In the genomic region with DNA sequence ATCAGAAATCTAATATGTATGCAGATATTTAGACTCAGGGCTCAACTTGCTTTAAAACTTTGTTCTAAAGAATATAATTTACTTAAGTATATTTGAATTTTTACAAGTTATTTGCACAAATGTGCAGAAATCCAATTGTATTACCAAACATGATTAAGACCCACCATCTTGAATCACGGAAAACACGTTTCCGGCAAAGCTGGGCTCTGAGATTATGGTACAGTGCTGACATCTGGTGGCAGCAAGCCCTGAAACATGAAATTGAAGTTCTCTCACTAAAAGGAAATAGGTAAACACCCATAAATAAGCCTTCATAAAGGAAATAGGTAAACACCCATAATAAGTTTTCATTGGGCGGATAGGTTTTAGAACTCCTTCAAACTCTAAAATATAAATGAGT, we compare ENCODE assay signal across 9 cellular contexts.
DNase-seq lines count a peak whose midpoint lies in the region; ATAC-seq and TF ChIP-seq lines count a peak whose summit lies in the region.
"Had no signal": no experiment of that assay in that cellular context is flagged by ENCODE, and none has a peak within 500 bp of the region (broad histone marks: within the 10 kb centered on the region; RNA-seq: fewer than 3 reads in every experiment).

No MANE protein-coding gene starts in this region.

- H3K9me3 Mint-ChIP-seq in nephron, result no peaks in the 10 kb centered on the region
- H3K9me3 Mint-ChIP-seq: T-helper 1 cell treated with Interleukin-12 subunit alpha and Interleukin-12 subunit beta and Interleukin-4 antibody, amounts not matched to agents 30 μg/mL and 1 μg/mL, for 36 hours had no signal

- no peak overlapping the region for H3K27ac Mint-ChIP-seq in nephron
- H3K27ac Mint-ChIP-seq: T-helper 1 cell treated with Interleukin-12 subunit alpha and Interleukin-12 subunit beta and Interleukin-4 antibody, amounts not matched to agents 30 μg/mL and 1 μg/mL, for 36 hours had no signal

- H3K36me3 Mint-ChIP-seq in nephron (ENCODE audit: low read depth), result no peaks in the 10 kb centered on the region

- H3K4me1 ChIP-seq in NT2/D1 (ENCODE audit: insufficient read depth, insufficient read length), result peaks cover 8% of the 10 kb centered on the region

- peak; percentile 74 to 91 (median 82) for TF ChIP-seq CTCF in nephron (IDR thresholded peaks at IDR 0.05; ENCODE audit: unreplicated experiment in 3 of 3)

- no peaks in the 10 kb centered on the region for H3K27me3 ChIP-seq in NT2/D1 (ENCODE audit: insufficient read depth, insufficient read length)

- no peak overlapping the region for H3K4me3 Mint-ChIP-seq in nephron
- H3K4me3 Mint-ChIP-seq: T-helper 1 cell treated with Interleukin-12 subunit alpha and Interleukin-12 subunit beta and Interleukin-4 antibody, amounts not matched to agents 30 μg/mL and 1 μg/mL, for 36 hours had no signal

- H3K4me3 ChIP-seq in NT2/D1 (ENCODE audit: insufficient read length, low read depth), result no peak overlapping the region

- no peaks in the 10 kb centered on the region for H3K36me3 ChIP-seq in NT2/D1 (ENCODE audit: insufficient read depth, insufficient read length, low read length)

- no peaks in the 10 kb centered on the region for H3K9me3 ChIP-seq in NT2/D1 (ENCODE audit: insufficient read depth, low read length)

- H3K9ac ChIP-seq in NT2/D1 (ENCODE audit: insufficient read length, low read depth), result no peak overlapping the region

- ATAC-seq in HG02870 (IDR thresholded peaks at IDR 0.05; ENCODE audit: unreplicated experiment) (peak; percentile 65), esophagus mucosa (peak; percentile 34), HG02981 (IDR thresholded peaks at IDR 0.05; ENCODE audit: unreplicated experiment) (no peak)

- peaks cover 15% of the 10 kb centered on the region for H3K4me1 Mint-ChIP-seq in nephron

- no peaks in the 10 kb centered on the region for H3K27me3 Mint-ChIP-seq in nephron (ENCODE audit: low read depth)

- DNase-seq in DMS114 treated with DMSO at 0.1 percent for 48 hours (lab: John Stamatoyannopoulos, UW; ENCODE audit: unreplicated experiment), result peak; percentile 39
- peak; percentile 43 for DNase-seq in NT2/D1 (ENCODE audit: low read depth, low spot score)
- peak; percentile 44 for DNase-seq in activated T-cell treated with anti-CD3 and anti-CD28 coated beads for 1 hour (ENCODE audit: low read depth)
- peak; percentile 74 for DNase-seq in superior temporal gyrus (ENCODE audit: extremely low spot score)
